In the genomic region with DNA sequence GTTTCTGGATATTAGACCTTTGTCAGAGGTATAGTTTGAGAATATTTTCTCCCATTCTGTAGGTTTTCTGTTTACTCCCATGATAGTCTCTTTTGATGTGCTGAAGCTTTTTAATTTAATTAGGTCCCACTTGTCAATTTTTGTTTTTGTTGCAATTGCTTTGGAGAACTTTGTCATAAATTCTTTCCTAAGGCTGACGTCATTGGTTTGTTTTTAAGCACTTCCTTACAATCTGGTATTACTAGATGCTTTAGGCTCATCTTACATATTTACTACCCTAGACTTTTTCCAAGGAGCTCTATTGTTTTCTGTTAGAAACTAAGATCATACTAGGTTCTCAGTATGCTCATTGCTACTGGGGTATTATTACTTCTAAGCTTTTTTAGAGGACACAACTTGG, we compare ENCODE assay signal across 1 cellular context.
TF ChIP-seq lines count a peak whose summit lies in the region.

No MANE protein-coding gene starts in this region.

TF ChIP-seq in HEK293, 187 proteins besides CTCF, POLR2A, EP300 and RAD21:
- TF ChIP-seq, protein P1, sequence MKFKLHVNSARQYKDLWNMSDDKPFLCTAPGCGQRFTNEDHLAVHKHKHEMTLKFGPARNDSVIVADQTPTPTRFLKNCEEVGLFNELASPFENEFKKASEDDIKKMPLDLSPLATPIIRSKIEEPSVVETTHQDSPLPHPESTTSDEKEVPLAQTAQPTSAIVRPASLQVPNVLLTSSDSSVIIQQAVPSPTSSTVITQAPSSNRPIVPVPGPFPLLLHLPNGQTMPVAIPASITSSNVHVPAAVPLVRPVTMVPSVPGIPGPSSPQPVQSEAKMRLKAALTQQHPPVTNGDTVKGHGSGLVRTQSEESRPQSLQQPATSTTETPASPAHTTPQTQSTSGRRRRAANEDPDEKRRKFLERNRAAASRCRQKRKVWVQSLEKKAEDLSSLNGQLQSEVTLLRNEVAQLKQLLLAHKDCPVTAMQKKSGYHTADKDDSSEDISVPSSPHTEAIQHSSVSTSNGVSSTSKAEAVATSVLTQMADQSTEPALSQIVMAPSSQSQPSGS (tag by site-specific recombination; IDR thresholded peaks at IDR 0.05; ENCODE audit: low read depth): 0 out of 2 replicates have a peak, but pooled peaks have one; percentile 20
- no peak for TF ChIP-seq ZNF830 (tag by site-specific recombination; IDR thresholded peaks at IDR 0.05; ENCODE audit: low read depth)
